31 cellular contexts compared by ENCODE assay signal in genomic region chr4:38501698-38502097, GRCh38.
"Had no signal": no experiment of that assay in that cellular context is flagged by ENCODE, and none has a peak within 500 bp of the region (broad histone marks: within the 10 kb centered on the region; RNA-seq: fewer than 3 reads in every experiment).

No MANE protein-coding gene starts in this region.

- H3K36me3 ChIP-seq: brain microvascular endothelial cell, esophagus squamous epithelium, gastroesophageal sphincter, WERI-Rb-1 had no signal

- H3K9me3 Mint-ChIP-seq: activated B cell treated with CpG ODN at 0.5 μM for 24 hours; activated CD8-positive, alpha-beta T cell treated with anti-CD3 and anti-CD28 coated beads for 36 hours; activated T-cell treated with anti-CD3 and anti-CD28 coated beads, Interleukin-2, amount 50 U/mL, for 4 hours; activated T-helper 17 cell treated with anti-CD3 and anti-CD28 coated beads, Interleukin-2, amount 50 U/mL, for 72 hours; effector memory CD8-positive, alpha-beta T cell; T-helper 2 cell treated with Interferon-gamma antibody and Interleukin-4, amounts not matched to agents 5 μg/mL and 100 μg/mL, for 36 hours had no signal

- ATAC-seq: activated CD4-positive, CD25-positive, alpha-beta regulatory T cell treated with anti-CD3 and anti-CD28 coated beads, Interleukin-2, amount 50 U/mL, for 24 hours; activated CD8-positive, alpha-beta T cell treated with anti-CD3 and anti-CD28 coated beads for 36 hours; activated T-cell treated with anti-CD3 and anti-CD28 coated beads, Interleukin-2, amount 50 U/mL, for 4 hours; activated T-helper 17 cell treated with anti-CD3 and anti-CD28 coated beads, Interleukin-2, amount 50 U/mL, for 72 hours; effector memory CD8-positive, alpha-beta T cell; gastroesophageal sphincter; T-helper 17 cell had no signal

- H3K27me3 Mint-ChIP-seq: activated CD8-positive, alpha-beta T cell treated with anti-CD3 and anti-CD28 coated beads for 36 hours; activated naive CD8-positive, alpha-beta T cell; activated T-helper 17 cell treated with anti-CD3 and anti-CD28 coated beads, Interleukin-2, amount 50 U/mL, for 72 hours; effector memory CD8-positive, alpha-beta T cell; T-helper 17 cell had no signal

- H3K4me3 ChIP-seq: esophagus squamous epithelium, gastroesophageal sphincter had no signal

- H3K4me1 ChIP-seq: gastroesophageal sphincter had no signal

- DNase-seq: activated B cell treated with CpG ODN at 0.5 μM for 24 hours; activated CD4-positive, alpha-beta T cell treated with anti-CD3 and anti-CD28 coated beads for 48 hours; activated CD4-positive, alpha-beta T cell treated with anti-CD3 and anti-CD28 coated beads, Interleukin-2, amount 50 U/mL, for 1 hour; activated CD4-positive, alpha-beta T cell treated with anti-CD3 and anti-CD28 coated beads, Interleukin-2, amount 50 U/mL, for 48 hours; activated CD8-positive, alpha-beta memory T cell treated with anti-CD3 and anti-CD28 coated beads for 24 hours; activated CD8-positive, alpha-beta T cell treated with anti-CD3 and anti-CD28 coated beads for 36 hours; activated effector memory CD4-positive, alpha-beta T cell treated with Interleukin-2 at 50 U/mL for 16 hours; activated gamma-delta T cell treated with Interleukin-2 at 50 U/mL for 16 hours; activated naive CD4-positive, alpha-beta T cell treated with anti-CD3 and anti-CD28 coated beads, Interleukin-2, amount 50 U/mL, for 16 hours; activated naive CD4-positive, alpha-beta T cell treated with Interleukin-2 at 50 U/mL for 16 hours; activated T-cell treated with anti-CD3 and anti-CD28 coated beads, Interleukin-2, amount 50 U/mL, for 4 hours; amniotic stem cell; anterior cingulate cortex; brain microvascular endothelial cell; caudate nucleus; cortex of kidney; dermis blood vessel endothelial cell; effector CD4-positive, alpha-beta T cell; effector memory CD8-positive, alpha-beta T cell; erythroblast; esophagus squamous epithelium; foreskin melanocyte; T-helper 1 cell; T-helper 17 cell; T1000; WERI-Rb-1 had no signal

- H3K27me3 ChIP-seq: brain microvascular endothelial cell, esophagus squamous epithelium, gastroesophageal sphincter had no signal

- H3K27ac Mint-ChIP-seq: activated B cell treated with CpG ODN at 0.5 μM for 24 hours; activated CD8-positive, alpha-beta T cell treated with anti-CD3 and anti-CD28 coated beads for 36 hours; activated naive CD8-positive, alpha-beta T cell; activated T-helper 17 cell treated with anti-CD3 and anti-CD28 coated beads, Interleukin-2, amount 50 U/mL, for 72 hours; effector memory CD8-positive, alpha-beta T cell; T-helper 17 cell; T-helper 2 cell treated with Interferon-gamma antibody and Interleukin-4, amounts not matched to agents 5 μg/mL and 100 μg/mL, for 36 hours had no signal

- H3K4me3 Mint-ChIP-seq: activated B cell treated with CpG ODN at 0.5 μM for 24 hours; activated CD8-positive, alpha-beta T cell treated with anti-CD3 and anti-CD28 coated beads for 36 hours; activated naive CD8-positive, alpha-beta T cell; activated T-cell treated with anti-CD3 and anti-CD28 coated beads, Interleukin-2, amount 50 U/mL, for 4 hours; activated T-helper 17 cell treated with anti-CD3 and anti-CD28 coated beads, Interleukin-2, amount 50 U/mL, for 72 hours; effector memory CD8-positive, alpha-beta T cell; T-helper 17 cell; T-helper 2 cell treated with Interferon-gamma antibody and Interleukin-4, amounts not matched to agents 5 μg/mL and 100 μg/mL, for 36 hours had no signal

- H3K9me3 ChIP-seq: esophagus squamous epithelium, gastroesophageal sphincter had no signal

- H3K27ac ChIP-seq: brain microvascular endothelial cell, esophagus squamous epithelium, gastroesophageal sphincter, WERI-Rb-1 had no signal
